ENCODE assay signal across 10 cellular contexts in genomic region chr11:13964771-13965074, GRCh38. TPM values are rescaled to one million over a fixed set of nuclear protein-coding genes. Genes with fewer than 3 reads are reported as not detected.
DNase-seq lines count a peak whose midpoint lies in the region; ATAC-seq lines count a peak whose summit lies in the region.
"Had no signal": no experiment of that assay in that cellular context is flagged by ENCODE, and none has a peak within 500 bp of the region (broad histone marks: within the 10 kb centered on the region; RNA-seq: fewer than 3 reads in every experiment).

No MANE protein-coding gene starts in this region.

- H3K27me3 ChIP-seq in iPS-15b (ENCODE audit: control insufficient read depth, insufficient read depth, low read length) (peaks cover 67% of the 10 kb centered on the region), rectal smooth muscle tissue (ENCODE audit: control insufficient read depth, insufficient read depth, low read length) (peaks cover 7% of the 10 kb centered on the region)
- peaks cover 48% of the 10 kb centered on the region for H3K27me3 ChIP-seq in CD8-positive, alpha-beta memory T cell (ENCODE audit: insufficient read depth, low read length, poor library complexity, severe bottlenecking)

- peak overlapping the region; percentile 25 for H3K4me3 Mint-ChIP-seq in T-helper 17 cell
- H3K4me3 Mint-ChIP-seq in activated CD8-positive, alpha-beta T cell treated with anti-CD3 and anti-CD28 coated beads, Interleukin-2, amount 10 ng/mL, durations not matched to agents 7 days and 5 days = no peak overlapping the region
- H3K4me3 Mint-ChIP-seq in CD8-positive, alpha-beta memory T cell = peak overlapping the region in 3 of 7 donors; percentile 10 to 52 (median 24)

- no peak overlapping the region for H3K27ac ChIP-seq in rectal smooth muscle tissue (ENCODE audit: low read depth, low read length)
- no peak overlapping the region for H3K27ac ChIP-seq in CD8-positive, alpha-beta memory T cell (ENCODE audit: low read depth, low read length)

- H3K27ac Mint-ChIP-seq in T-helper 17 cell = no peak overlapping the region
- no peak overlapping the region for H3K27ac Mint-ChIP-seq in activated CD8-positive, alpha-beta T cell treated with anti-CD3 and anti-CD28 coated beads, Interleukin-2, amount 10 ng/mL, durations not matched to agents 7 days and 5 days
- no peak overlapping the region for H3K27ac Mint-ChIP-seq in CD8-positive, alpha-beta memory T cell
- H3K27ac Mint-ChIP-seq: activated T-helper 2 cell treated with anti-CD3 and anti-CD28 coated beads, Interferon-gamma antibody, Interleukin-2, Interleukin-4, amounts not matched to agents 10 μg/mL and 5 μg/mL and 100 μg/mL, durations not matched to agents 14 hours and 24 hours and 36 hours had no signal

- H3K9me3 ChIP-seq in ES-I3 (ENCODE audit: control insufficient read depth, insufficient read depth, low read length) = no peaks in the 10 kb centered on the region; the same call in 1 of the 2 replicates
- no peaks in the 10 kb centered on the region for H3K9me3 ChIP-seq in T-helper 17 cell (ENCODE audit: control insufficient read depth, low read length, poor library complexity, severe bottlenecking)
- no peaks in the 10 kb centered on the region for H3K9me3 ChIP-seq in iPS-15b (ENCODE audit: control insufficient read depth, insufficient read depth, low read length)
- no peaks in the 10 kb centered on the region for H3K9me3 ChIP-seq in CD8-positive, alpha-beta memory T cell (ENCODE audit: low read length)

- no peak for DNase-seq in T-helper 17 cell
- DNase-seq in activated CD8-positive, alpha-beta T cell treated with anti-CD3 and anti-CD28 coated beads, Interleukin-2, amount 10 ng/mL, durations not matched to agents 7 days and 5 days = no peak
- no peak for DNase-seq in NCI-H2081 (lab: John Stamatoyannopoulos, UW)
- no peak for DNase-seq in CD8-positive, alpha-beta memory T cell
- DNase-seq: cortex of kidney had no signal

- POLR2A ChIA-PET in activated CD8-positive, alpha-beta T cell treated with anti-CD3 and anti-CD28 coated beads, Interleukin-2, amount 10 ng/mL, durations not matched to agents 7 days and 5 days (lab: Charles Lee) = no interaction called here
- POLR2A ChIA-PET in CD8-positive, alpha-beta memory T cell (lab: Charles Lee) = interaction anchor here (1.2 kb wide), 1 partner anchor 41 kb away, joined by 3 read pairs; no protein-coding TSS in a partner anchor

- H3K9me3 Mint-ChIP-seq in activated CD8-positive, alpha-beta T cell treated with anti-CD3 and anti-CD28 coated beads, Interleukin-2, amount 10 ng/mL, durations not matched to agents 7 days and 5 days (ENCODE audit: insufficient read depth) = no peaks in the 10 kb centered on the region
- H3K9me3 Mint-ChIP-seq in CD8-positive, alpha-beta memory T cell = no peaks in the 10 kb centered on the region
- H3K9me3 Mint-ChIP-seq: activated T-helper 2 cell treated with anti-CD3 and anti-CD28 coated beads, Interferon-gamma antibody, Interleukin-2, Interleukin-4, amounts not matched to agents 10 μg/mL and 5 μg/mL and 100 μg/mL, durations not matched to agents 14 hours and 24 hours and 36 hours had no signal

- peaks cover 11% of the 10 kb centered on the region for H3K36me3 Mint-ChIP-seq in T-helper 17 cell (ENCODE audit: low read depth)
- H3K36me3 Mint-ChIP-seq in activated CD8-positive, alpha-beta T cell treated with anti-CD3 and anti-CD28 coated beads, Interleukin-2, amount 10 ng/mL, durations not matched to agents 7 days and 5 days (ENCODE audit: low read depth) = no peaks in the 10 kb centered on the region
- H3K36me3 Mint-ChIP-seq in CD8-positive, alpha-beta memory T cell = no peaks in the 10 kb centered on the region

- H3K4me3 ChIP-seq in iPS-15b (ENCODE audit: low read depth, low read length) (peak overlapping the region; percentile 69), rectal smooth muscle tissue (ENCODE audit: low read length) (peak overlapping the region; percentile 71)
- H3K4me3 ChIP-seq in CD8-positive, alpha-beta memory T cell (ENCODE audit: low read length) = no peak overlapping the region

- H3K4me1 ChIP-seq in ES-I3 (ENCODE audit: insufficient read depth, low read length) = peaks cover 26% of the 10 kb centered on the region
- H3K4me1 ChIP-seq in iPS-15b (ENCODE audit: control insufficient read depth, insufficient read depth, low read length) = peaks cover 31% of the 10 kb centered on the region
- no peaks in the 10 kb centered on the region for H3K4me1 ChIP-seq in rectal smooth muscle tissue (ENCODE audit: control insufficient read depth, insufficient read depth, low read length)
- H3K4me1 ChIP-seq in CD8-positive, alpha-beta memory T cell (ENCODE audit: insufficient read depth, low read length) = peaks cover 15% of the 10 kb centered on the region

- H3K9ac ChIP-seq in ES-I3 (ENCODE audit: low read depth, low read length) (peak overlapping the region; percentile 71), iPS-15b (ENCODE audit: low read depth, low read length) (no peak overlapping the region), rectal smooth muscle tissue (ENCODE audit: low read length) (no peak overlapping the region)

- CTCF ChIA-PET in activated CD8-positive, alpha-beta T cell treated with anti-CD3 and anti-CD28 coated beads, Interleukin-2, amount 10 ng/mL, durations not matched to agents 7 days and 5 days (lab: Charles Lee) = interaction anchor here (0.9 to 5.8 kb wide), 4 partner anchors 9 to 287 kb away, joined by 3 to 37 read pairs (median 7); no protein-coding TSS in a partner anchor
- CTCF ChIA-PET in CD8-positive, alpha-beta memory T cell (lab: Charles Lee) = interaction anchor here (2.1 to 3.1 kb wide), 3 partner anchors 13 to 189 kb away, joined by 7 to 13 read pairs (median 8); no protein-coding TSS in a partner anchor

- ATAC-seq in T-helper 17 cell = no peak
- ATAC-seq in activated CD8-positive, alpha-beta T cell treated with anti-CD3 and anti-CD28 coated beads, Interleukin-2, amount 10 ng/mL, durations not matched to agents 7 days and 5 days = no peak
- no peak for ATAC-seq in GM21528 (IDR thresholded peaks at IDR 0.05; ENCODE audit: low FRiP score, unreplicated experiment)

- peaks cover 67% of the 10 kb centered on the region for H3K27me3 Mint-ChIP-seq in T-helper 17 cell
- peaks cover 66% of the 10 kb centered on the region for H3K27me3 Mint-ChIP-seq in activated CD8-positive, alpha-beta T cell treated with anti-CD3 and anti-CD28 coated beads, Interleukin-2, amount 10 ng/mL, durations not matched to agents 7 days and 5 days (ENCODE audit: low read depth)
- H3K27me3 Mint-ChIP-seq in CD8-positive, alpha-beta memory T cell = peaks cover 38 to 68% of the 10 kb centered on the region in 2 donors

- H3K36me3 ChIP-seq in ES-I3 (ENCODE audit: insufficient read depth, low read length) (no peaks in the 10 kb centered on the region), iPS-15b (ENCODE audit: control insufficient read depth, insufficient read depth, low read length) (no peaks in the 10 kb centered on the region), rectal smooth muscle tissue (ENCODE audit: control insufficient read depth, insufficient read depth, low read length) (no peaks in the 10 kb centered on the region)
- no peaks in the 10 kb centered on the region for H3K36me3 ChIP-seq in CD8-positive, alpha-beta memory T cell (ENCODE audit: insufficient read depth, low read length)

- H3K4me1 Mint-ChIP-seq in T-helper 17 cell = peaks cover 16% of the 10 kb centered on the region
- peaks cover 22% of the 10 kb centered on the region for H3K4me1 Mint-ChIP-seq in activated CD8-positive, alpha-beta T cell treated with anti-CD3 and anti-CD28 coated beads, Interleukin-2, amount 10 ng/mL, durations not matched to agents 7 days and 5 days (ENCODE audit: low read depth)
- H3K4me1 Mint-ChIP-seq in CD8-positive, alpha-beta memory T cell = peaks cover 8 to 19% (median 13%) of the 10 kb centered on the region in 3 donors

RNA-seq across cellular contexts. Expression of gene SPON1, which starts 2.2 kb away (rescaled TPM):
- 1 to 10 TPM; 4.8 to 7.3 TPM for total RNA-seq in T-helper 17 cell
- total RNA-seq in activated CD8-positive, alpha-beta T cell treated with anti-CD3 and anti-CD28 coated beads, Interleukin-2, amount 10 ng/mL, durations not matched to agents 7 days and 5 days = under 1 TPM; 0.42 to 0.47 TPM
- total RNA-seq in CD8-positive, alpha-beta memory T cell = under 1 TPM; 0.81 to 0.97 TPM
- 2.0 TPM for polyA plus RNA-seq in CD8-positive, alpha-beta memory T cell
